Comparison of ENCODE assay signal across 1 cellular context in the genomic region with DNA sequence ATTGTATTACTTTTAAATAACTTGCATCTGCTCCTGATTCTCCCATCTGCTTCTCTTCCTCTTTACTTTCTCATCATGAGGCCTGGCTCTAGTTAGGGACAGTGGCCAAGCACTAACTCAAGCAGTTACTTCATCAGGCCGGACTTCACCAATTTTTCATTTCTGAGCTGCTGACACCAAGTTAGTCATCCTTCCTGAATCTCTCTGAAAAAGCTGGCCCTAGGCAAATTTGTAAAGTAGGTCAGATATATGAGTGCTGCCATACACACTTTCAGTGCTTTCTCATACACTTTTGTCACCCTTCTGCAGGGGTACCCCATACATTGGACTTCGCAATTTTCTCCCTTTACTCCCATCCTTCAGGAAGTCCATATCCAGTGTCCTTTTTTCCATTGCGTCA.
TF ChIP-seq lines count a peak whose summit lies in the region.

No MANE protein-coding gene starts in this region.

TF ChIP-seq in SK-N-SH, 30 proteins besides CTCF, POLR2A, EP300 and RAD21 (continued from another document):
- TF ChIP-seq, protein P1, sequence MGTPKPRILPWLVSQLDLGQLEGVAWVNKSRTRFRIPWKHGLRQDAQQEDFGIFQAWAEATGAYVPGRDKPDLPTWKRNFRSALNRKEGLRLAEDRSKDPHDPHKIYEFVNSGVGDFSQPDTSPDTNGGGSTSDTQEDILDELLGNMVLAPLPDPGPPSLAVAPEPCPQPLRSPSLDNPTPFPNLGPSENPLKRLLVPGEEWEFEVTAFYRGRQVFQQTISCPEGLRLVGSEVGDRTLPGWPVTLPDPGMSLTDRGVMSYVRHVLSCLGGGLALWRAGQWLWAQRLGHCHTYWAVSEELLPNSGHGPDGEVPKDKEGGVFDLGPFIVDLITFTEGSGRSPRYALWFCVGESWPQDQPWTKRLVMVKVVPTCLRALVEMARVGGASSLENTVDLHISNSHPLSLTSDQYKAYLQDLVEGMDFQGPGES (IDR thresholded peaks at IDR 0.05; ENCODE audit: low read depth, low read length): no peak
- TF ChIP-seq JUND (IDR thresholded peaks at IDR 0.05): no peak
- TF ChIP-seq, protein P2, sequence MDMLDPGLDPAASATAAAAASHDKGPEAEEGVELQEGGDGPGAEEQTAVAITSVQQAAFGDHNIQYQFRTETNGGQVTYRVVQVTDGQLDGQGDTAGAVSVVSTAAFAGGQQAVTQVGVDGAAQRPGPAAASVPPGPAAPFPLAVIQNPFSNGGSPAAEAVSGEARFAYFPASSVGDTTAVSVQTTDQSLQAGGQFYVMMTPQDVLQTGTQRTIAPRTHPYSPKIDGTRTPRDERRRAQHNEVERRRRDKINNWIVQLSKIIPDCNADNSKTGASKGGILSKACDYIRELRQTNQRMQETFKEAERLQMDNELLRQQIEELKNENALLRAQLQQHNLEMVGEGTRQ (IDR thresholded peaks at IDR 0.05; ENCODE audit: borderline replicate concordance, low read depth, low read length): no peak
- TF ChIP-seq, protein P3, sequence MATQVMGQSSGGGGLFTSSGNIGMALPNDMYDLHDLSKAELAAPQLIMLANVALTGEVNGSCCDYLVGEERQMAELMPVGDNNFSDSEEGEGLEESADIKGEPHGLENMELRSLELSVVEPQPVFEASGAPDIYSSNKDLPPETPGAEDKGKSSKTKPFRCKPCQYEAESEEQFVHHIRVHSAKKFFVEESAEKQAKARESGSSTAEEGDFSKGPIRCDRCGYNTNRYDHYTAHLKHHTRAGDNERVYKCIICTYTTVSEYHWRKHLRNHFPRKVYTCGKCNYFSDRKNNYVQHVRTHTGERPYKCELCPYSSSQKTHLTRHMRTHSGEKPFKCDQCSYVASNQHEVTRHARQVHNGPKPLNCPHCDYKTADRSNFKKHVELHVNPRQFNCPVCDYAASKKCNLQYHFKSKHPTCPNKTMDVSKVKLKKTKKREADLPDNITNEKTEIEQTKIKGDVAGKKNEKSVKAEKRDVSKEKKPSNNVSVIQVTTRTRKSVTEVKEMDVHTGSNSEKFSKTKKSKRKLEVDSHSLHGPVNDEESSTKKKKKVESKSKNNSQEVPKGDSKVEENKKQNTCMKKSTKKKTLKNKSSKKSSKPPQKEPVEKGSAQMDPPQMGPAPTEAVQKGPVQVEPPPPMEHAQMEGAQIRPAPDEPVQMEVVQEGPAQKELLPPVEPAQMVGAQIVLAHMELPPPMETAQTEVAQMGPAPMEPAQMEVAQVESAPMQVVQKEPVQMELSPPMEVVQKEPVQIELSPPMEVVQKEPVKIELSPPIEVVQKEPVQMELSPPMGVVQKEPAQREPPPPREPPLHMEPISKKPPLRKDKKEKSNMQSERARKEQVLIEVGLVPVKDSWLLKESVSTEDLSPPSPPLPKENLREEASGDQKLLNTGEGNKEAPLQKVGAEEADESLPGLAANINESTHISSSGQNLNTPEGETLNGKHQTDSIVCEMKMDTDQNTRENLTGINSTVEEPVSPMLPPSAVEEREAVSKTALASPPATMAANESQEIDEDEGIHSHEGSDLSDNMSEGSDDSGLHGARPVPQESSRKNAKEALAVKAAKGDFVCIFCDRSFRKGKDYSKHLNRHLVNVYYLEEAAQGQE (IDR thresholded peaks at IDR 0.05; ENCODE audit: low read depth, low read length): no peak
- TF ChIP-seq SMC3 (IDR thresholded peaks at IDR 0.05; ENCODE audit: low read depth, low read length): no peak
- no peak for TF ChIP-seq FOXM1 (IDR thresholded peaks at IDR 0.05; ENCODE audit: low read depth)
- no peak for TF ChIP-seq EZH2phosphoT487 (IDR thresholded peaks at IDR 0.05; ENCODE audit: borderline replicate concordance, low read depth)
- TF ChIP-seq NFIC (IDR thresholded peaks at IDR 0.05; ENCODE audit: borderline replicate concordance): 0 out of 2 replicates have a peak, but pooled peaks have one; percentile 20
- TF ChIP-seq, protein P4, sequence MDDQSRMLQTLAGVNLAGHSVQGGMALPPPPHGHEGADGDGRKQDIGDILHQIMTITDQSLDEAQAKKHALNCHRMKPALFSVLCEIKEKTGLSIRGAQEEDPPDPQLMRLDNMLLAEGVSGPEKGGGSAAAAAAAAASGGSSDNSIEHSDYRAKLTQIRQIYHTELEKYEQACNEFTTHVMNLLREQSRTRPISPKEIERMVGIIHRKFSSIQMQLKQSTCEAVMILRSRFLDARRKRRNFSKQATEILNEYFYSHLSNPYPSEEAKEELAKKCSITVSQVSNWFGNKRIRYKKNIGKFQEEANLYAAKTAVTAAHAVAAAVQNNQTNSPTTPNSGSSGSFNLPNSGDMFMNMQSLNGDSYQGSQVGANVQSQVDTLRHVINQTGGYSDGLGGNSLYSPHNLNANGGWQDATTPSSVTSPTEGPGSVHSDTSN (IDR thresholded peaks at IDR 0.05): peak; percentile 76
- TF ChIP-seq NRF1 (IDR thresholded peaks at IDR 0.05; ENCODE audit: low read depth, low read length): no peak
- no peak for TF ChIP-seq RFX5 (IDR thresholded peaks at IDR 0.05; ENCODE audit: low read length)
- no peak for TF ChIP-seq YY1 (IDR thresholded peaks at IDR 0.05; ENCODE audit: low read depth)
- no peak for TF ChIP-seq CHD2 (IDR thresholded peaks at IDR 0.05; ENCODE audit: low read length, partially characterized antibody)
- no peak for TF ChIP-seq RCOR1 (IDR thresholded peaks at IDR 0.05; ENCODE audit: low read length)
- TF ChIP-seq MEF2A (IDR thresholded peaks at IDR 0.05; ENCODE audit: borderline replicate concordance, low read depth): no peak
- no peak for TF ChIP-seq POLR2AphosphoS5 (IDR thresholded peaks at IDR 0.05; ENCODE audit: low read depth, low read length)
- TF ChIP-seq FOXJ3 (CRISPR knock-in tag; IDR thresholded peaks at IDR 0.05): no peak
- TF ChIP-seq SIN3A (IDR thresholded peaks at IDR 0.05; ENCODE audit: borderline replicate concordance, low read depth, low read length): no peak
- no peak for TF ChIP-seq RXRA (IDR thresholded peaks at IDR 0.05; ENCODE audit: borderline replicate concordance, low read depth)
- TF ChIP-seq, protein P5, sequence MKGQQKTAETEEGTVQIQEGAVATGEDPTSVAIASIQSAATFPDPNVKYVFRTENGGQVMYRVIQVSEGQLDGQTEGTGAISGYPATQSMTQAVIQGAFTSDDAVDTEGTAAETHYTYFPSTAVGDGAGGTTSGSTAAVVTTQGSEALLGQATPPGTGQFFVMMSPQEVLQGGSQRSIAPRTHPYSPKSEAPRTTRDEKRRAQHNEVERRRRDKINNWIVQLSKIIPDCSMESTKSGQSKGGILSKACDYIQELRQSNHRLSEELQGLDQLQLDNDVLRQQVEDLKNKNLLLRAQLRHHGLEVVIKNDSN (IDR thresholded peaks at IDR 0.05; ENCODE audit: borderline replicate concordance, low read depth): no peak
